Comparison of ENCODE assay signal across 14 cellular contexts in the genomic region with DNA sequence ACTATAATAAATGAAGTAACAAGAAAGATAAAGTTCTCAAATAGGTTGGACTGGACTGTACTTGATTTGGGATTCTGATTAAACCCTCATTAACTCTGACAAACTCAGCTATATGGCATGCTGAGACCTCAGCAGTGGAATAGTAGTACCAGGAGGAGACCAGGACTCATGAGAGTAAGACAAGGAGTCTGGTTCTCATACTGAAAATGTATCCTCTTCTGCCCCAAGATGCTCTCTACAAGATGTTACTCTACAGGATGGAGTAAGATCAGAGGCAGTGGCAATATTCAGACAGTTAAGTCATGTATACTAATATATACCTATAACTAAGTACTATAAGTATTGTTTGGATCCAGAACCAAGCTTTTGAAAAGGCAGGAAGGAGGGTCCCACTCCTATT. TPM values are rescaled to one million over a fixed set of nuclear protein-coding genes. Genes with fewer than 3 reads are reported as not detected.
DNase-seq lines count a peak whose midpoint lies in the region; ATAC-seq and TF ChIP-seq lines count a peak whose summit lies in the region.
"Had no signal": no experiment of that assay in that cellular context is flagged by ENCODE, and none has a peak within 500 bp of the region (broad histone marks: within the 10 kb centered on the region; RNA-seq: fewer than 3 reads in every experiment).

No MANE protein-coding gene starts in this region.

- peaks cover 45% of the 10 kb centered on the region for H4K20me1 ChIP-seq in IMR-90 (ENCODE audit: insufficient read depth, low read length)

- no peak overlapping the region for H3K4me3 ChIP-seq in IMR-90 (ENCODE audit: insufficient read depth, low read depth, low read length)
- no peak overlapping the region for H3K4me3 ChIP-seq in lower leg skin (ENCODE audit: low read depth, poor library complexity, severe bottlenecking)
- H3K4me3 ChIP-seq in stomach: no peak overlapping the region
- H3K4me3 ChIP-seq: body of pancreas had no signal

- TF ChIP-seq POLR2A in IMR-90 (IDR thresholded peaks at IDR 0.05; ENCODE audit: low read depth, low read length): no peak
- no peak for TF ChIP-seq POLR2A in lower leg skin (IDR thresholded peaks at IDR 0.05)
- no peak for TF ChIP-seq POLR2A in stomach (IDR thresholded peaks at IDR 0.05)

- no peak for TF ChIP-seq CTCF in IMR-90 (conservative IDR thresholded peaks at IDR 0.05; ENCODE audit: low read depth, low read length)
- no peak for TF ChIP-seq CTCF in nephron (IDR thresholded peaks at IDR 0.05; ENCODE audit: unreplicated experiment in 3 of 3)
- TF ChIP-seq CTCF in GM20000 (IDR thresholded peaks at IDR 0.05; ENCODE audit: extremely low read depth, missing control alignments): no peak
- TF ChIP-seq CTCF in lower leg skin (IDR thresholded peaks at IDR 0.05): no peak
- TF ChIP-seq CTCF in stomach (IDR thresholded peaks at IDR 0.05): no peak

- H3K27ac ChIP-seq in IMR-90 (ENCODE audit: insufficient read depth, low read length) (no peak overlapping the region), stomach (no peak overlapping the region)
- H3K27ac ChIP-seq: body of pancreas, VCaP had no signal

- H3K36me3 ChIP-seq in IMR-90 (ENCODE audit: control insufficient read depth, insufficient read depth, low read length) (peaks cover 11% of the 10 kb centered on the region), stomach (peaks cover 0 to 12% (median 5%) of the 10 kb centered on the region in 4 donors)
- H3K36me3 ChIP-seq: transverse colon had no signal

- CTCF ChIA-PET in IMR-90 (lab: Yijun Ruan, JAX): interaction anchor here (1.0 kb wide), 1 partner anchor 76 kb away, joined by 4 read pairs; no protein-coding TSS in a partner anchor

- intact Hi-C loops in IMR-90 (cut with micrococcal nuclease): loop anchor here (5.0 to 10.0 kb wide), 5 partner anchors 50 to 1263 kb away; a partner anchor contains a TSS
- intact Hi-C loops in lower leg skin (cut with DNase I; ENCODE audit: low total_unique reads): no loop called here
- intact Hi-C loops in stomach (cut with DNase I; ENCODE audit: low total_unique reads): no loop called here

- H3K9me1 ChIP-seq in IMR-90 (ENCODE audit: insufficient read depth, low read length): peaks cover 7% of the 10 kb centered on the region; the same call in 1 of the 2 replicates

- H4K5ac ChIP-seq in IMR-90 (ENCODE audit: low read depth, low read length): no peak overlapping the region

- DNase-seq in NCI-H82 (lab: John Stamatoyannopoulos, UW): peak; percentile 40
- DNase-seq in NCI-H82 treated with DMSO at 0.1 percent for 48 hours (lab: John Stamatoyannopoulos, UW; ENCODE audit: unreplicated experiment): no peak
- DNase-seq in IMR-90: no peak
- DNase-seq in activated naive CD8-positive, alpha-beta T cell treated with anti-CD3 and anti-CD28 coated beads, Interleukin-2, amount 50 U/mL, for 24 hours: no peak
- DNase-seq in GM20000 (ENCODE audit: low spot score): no peak
- DNase-seq in lower leg skin (ENCODE audit: low spot score in 2 of 2): no peak
- no peak for DNase-seq in stomach
- DNase-seq: ACHN, body of pancreas, GOT3, midbrain had no signal

- no peak for TF ChIP-seq EP300 in stomach (IDR thresholded peaks at IDR 0.05)

- H3K14ac ChIP-seq in IMR-90 (replicated peaks; ENCODE audit: low read depth, low read length): no peak overlapping the region

- no peak overlapping the region for H3K18ac ChIP-seq in IMR-90 (ENCODE audit: low read depth, low read length)

- peaks cover 55% of the 10 kb centered on the region for H3K36me3 Mint-ChIP-seq in activated naive CD8-positive, alpha-beta T cell treated with anti-CD3 and anti-CD28 coated beads, Interleukin-2, amount 50 U/mL, for 24 hours (ENCODE audit: low read depth)
- H3K36me3 Mint-ChIP-seq in nephron (ENCODE audit: low read depth): peaks cover 46% of the 10 kb centered on the region

- peaks cover 76% of the 10 kb centered on the region for H3K4me1 Mint-ChIP-seq in activated naive CD8-positive, alpha-beta T cell treated with anti-CD3 and anti-CD28 coated beads, Interleukin-2, amount 50 U/mL, for 24 hours
- peaks cover 39% of the 10 kb centered on the region for H3K4me1 Mint-ChIP-seq in nephron

- H3K9me3 Mint-ChIP-seq in activated naive CD8-positive, alpha-beta T cell treated with anti-CD3 and anti-CD28 coated beads, Interleukin-2, amount 50 U/mL, for 24 hours: peaks cover 4% of the 10 kb centered on the region
- H3K9me3 Mint-ChIP-seq in nephron: no peaks in the 10 kb centered on the region

- no peak overlapping the region for H4K8ac ChIP-seq in IMR-90 (ENCODE audit: low read depth in 2 of 2, low read length in 2 of 2)

- no peak for ATAC-seq in IMR-90 (ENCODE audit: low read depth)
- no peak for ATAC-seq in activated naive CD8-positive, alpha-beta T cell treated with anti-CD3 and anti-CD28 coated beads, Interleukin-2, amount 50 U/mL, for 24 hours
- ATAC-seq: body of pancreas had no signal

- no peak overlapping the region for H2BK120ac ChIP-seq in IMR-90 (ENCODE audit: low read depth, low read length)

- BruUV-seq in IMR-90 (replicated peaks; lab: Mats Ljungman, UMichigan): no TSS peak

- dilution Hi-C loops in IMR-90 (cut with HindIII; ENCODE audit: low sequenced_read_pairs, unreplicated experiment): no loop called here

- H3K27me3 ChIP-seq in IMR-90 (ENCODE audit: control insufficient read depth, insufficient read depth, low read length): no peaks in the 10 kb centered on the region
- no peaks in the 10 kb centered on the region for H3K27me3 ChIP-seq in stomach
- H3K27me3 ChIP-seq: body of pancreas, transverse colon had no signal

- TF ChIP-seq RAD21 in IMR-90 (IDR thresholded peaks at IDR 0.05; ENCODE audit: low read length): no peak

- H3K4me2 ChIP-seq in IMR-90 (ENCODE audit: low read depth, low read length): no peak overlapping the region

- no peak overlapping the region for H2AK5ac ChIP-seq in IMR-90 (ENCODE audit: low read depth, low read length)

- H3K9me3 ChIP-seq in IMR-90 (ENCODE audit: control insufficient read depth, insufficient read depth, low read length): no peaks in the 10 kb centered on the region
- H3K9me3 ChIP-seq in stomach: no peaks in the 10 kb centered on the region
- H3K9me3 ChIP-seq: body of pancreas, transverse colon had no signal

- H3K9ac ChIP-seq in IMR-90 (ENCODE audit: low read depth, low read length): no peak overlapping the region

- H3K56ac ChIP-seq in IMR-90 (ENCODE audit: extremely low read depth, insufficient read depth, low read length): no peak overlapping the region

- no peak overlapping the region for H4K91ac ChIP-seq in IMR-90 (ENCODE audit: insufficient read depth, low read depth, low read length)

- H2BK5ac ChIP-seq in IMR-90 (ENCODE audit: low read depth, low read length, poor library complexity, severe bottlenecking): no peak overlapping the region

- H3K27me3 Mint-ChIP-seq in activated naive CD8-positive, alpha-beta T cell treated with anti-CD3 and anti-CD28 coated beads, Interleukin-2, amount 50 U/mL, for 24 hours: peaks cover 4% of the 10 kb centered on the region
- no peaks in the 10 kb centered on the region for H3K27me3 Mint-ChIP-seq in nephron (ENCODE audit: low read depth)

- H3K23ac ChIP-seq in IMR-90 (ENCODE audit: low read depth, low read length): peak overlapping the region; percentile 14; the same call in 1 of the 2 replicates

- H2BK15ac ChIP-seq in IMR-90 (ENCODE audit: low read depth, low read length): no peak overlapping the region

- H3K4me1 ChIP-seq in IMR-90 (ENCODE audit: control insufficient read depth, insufficient read depth, low read length): 0 out of 2 replicates have a peak, but pooled peaks cover 5% of the 10 kb centered on the region
- peaks cover 18 to 64% (median 38%) of the 10 kb centered on the region in 4 donors for H3K4me1 ChIP-seq in stomach

- no peak overlapping the region for H2AK9ac ChIP-seq in IMR-90 (replicated peaks; ENCODE audit: low read depth, low read length, poor library complexity)

- H2BK20ac ChIP-seq in IMR-90 (ENCODE audit: low read depth, low read length): no peak overlapping the region

- H2AFZ ChIP-seq in IMR-90 (replicated peaks; ENCODE audit: low read length, poor library complexity): no peak overlapping the region

- H3K27ac Mint-ChIP-seq in activated naive CD8-positive, alpha-beta T cell treated with anti-CD3 and anti-CD28 coated beads, Interleukin-2, amount 50 U/mL, for 24 hours: peak overlapping the region; percentile 100
- peak overlapping the region; percentile 22 to 35 (median 26) for H3K27ac Mint-ChIP-seq in nephron

- POLR2A ChIA-PET in IMR-90 (lab: Charles Lee; ENCODE audit: unreplicated experiment): interaction anchor here (0.9 to 1.3 kb wide), 2 partner anchors 30 to 31 kb away, joined by 5 to 11 read pairs; a partner anchor contains a TSS

- in situ Hi-C loops in IMR-90 (cut with MboI; ENCODE audit: low sequenced_read_pairs): loop anchor here (5.0 to 10.0 kb wide), 3 partner anchors 32 to 220 kb away; a partner anchor contains a TSS

- no peak overlapping the region for H3K4ac ChIP-seq in IMR-90 (ENCODE audit: low read depth, low read length)

- H3K4me3 Mint-ChIP-seq in activated naive CD8-positive, alpha-beta T cell treated with anti-CD3 and anti-CD28 coated beads, Interleukin-2, amount 50 U/mL, for 24 hours: peak overlapping the region; percentile 100
- peak overlapping the region; percentile 64 to 94 (median 71) for H3K4me3 Mint-ChIP-seq in nephron

- peaks cover 6 to 47% of the 10 kb centered on the region in 2 experiments; a peak in 3 of 4 replicates for H3K79me1 ChIP-seq in IMR-90 (ENCODE audit: low read depth in 1 of 2, low read length in 2 of 2)

TF ChIP-seq in IMR-90, 13 proteins besides CTCF, POLR2A, EP300 and RAD21 (continues in another document):
- TF ChIP-seq MAFK (IDR thresholded peaks at IDR 0.05; ENCODE audit: low read depth, low read length): no peak
- no peak for TF ChIP-seq BHLHE40 (IDR thresholded peaks at IDR 0.05; ENCODE audit: low read depth, low read length)
- no peak for TF ChIP-seq MXI1 (IDR thresholded peaks at IDR 0.05; ENCODE audit: borderline replicate concordance, low read depth, low read length)
- no peak for TF ChIP-seq CEBPB (IDR thresholded peaks at IDR 0.05; ENCODE audit: low read depth, low read length)
- no peak for TF ChIP-seq NFE2L2 (IDR thresholded peaks at IDR 0.05; ENCODE audit: low read depth, low read length)
- no peak for TF ChIP-seq CHD1 (IDR thresholded peaks at IDR 0.05; ENCODE audit: low read depth, low read length)
- TF ChIP-seq RFX5 (IDR thresholded peaks at IDR 0.05; ENCODE audit: low read depth, low read length): no peak

RNA-seq across cellular contexts. Expression of a gene that starts 31.9 kb away (rescaled TPM):
- 59.3 and 120 TPM in 2 replicates for total RNA-seq in IMR-90 (2012; rRNA removed)
- 35.7 and 50.1 TPM in 2 replicates for polyA plus RNA-seq in IMR-90 (2012; rRNA removed)
- polyA plus RNA-seq in IMR-90 (2012; cell fraction: cytosol; rRNA removed): 5.8 and 7.5 TPM in 2 replicates
- 4.5 and 21.9 TPM in 2 replicates for polyA plus RNA-seq in IMR-90 (2012; cell fraction: nucleus; rRNA removed; ENCODE audit: low replicate concordance)
- total RNA-seq in lower leg skin: 10 to 100 TPM; 49.4 to 56.3 (median 50.6) TPM
- total RNA-seq in stomach: 100 to 1,000 TPM in 2 of 5 donors, 10 to 100 TPM in 3; 26.4 to 180 (median 69.6) TPM
- 10 to 100 TPM; 26.0 to 35.9 (median 30.8) TPM for polyA plus RNA-seq in stomach
